In genomic region chr16:66515543-66516171, GRCh38 we compare ENCODE assay signal across 8 cellular contexts. TPM values are rescaled to one million over a fixed set of nuclear protein-coding genes. Genes with fewer than 3 reads are reported as not detected.
DNase-seq lines count a peak whose midpoint lies in the region; ATAC-seq and TF ChIP-seq lines count a peak whose summit lies in the region.

No MANE protein-coding gene starts in this region.

- peaks cover 59% of the 10 kb centered on the region for H3K4me1 Mint-ChIP-seq in activated CD4-positive, alpha-beta T cell treated with anti-CD3 and anti-CD28 coated beads, Interleukin-2, amount 10 ng/mL, durations not matched to agents 7 days and 5 days

- POLR2A ChIA-PET in activated CD4-positive, alpha-beta T cell treated with anti-CD3 and anti-CD28 coated beads, Interleukin-2, amount 10 ng/mL, durations not matched to agents 7 days and 5 days (lab: Charles Lee) = no interaction called here

- H3K4me1 ChIP-seq in RWPE2 (ENCODE audit: insufficient read depth, poor library complexity, severe bottlenecking) (peaks cover 48% of the 10 kb centered on the region), ovary (ENCODE audit: insufficient read depth) (peaks cover 29% of the 10 kb centered on the region)

- DNase-seq in activated CD4-positive, alpha-beta T cell treated with anti-CD3 and anti-CD28 coated beads, Interleukin-2, amount 10 ng/mL, durations not matched to agents 7 days and 5 days = peak; percentile 36
- DNase-seq in activated CD4-positive, alpha-beta T cell treated with anti-CD3 and anti-CD28 coated beads, Interleukin-2, amount 50 U/mL, for 1 hour = no peak
- DNase-seq in RWPE2 (ENCODE audit: low spot score) (no peak), epithelial cell of esophagus (ENCODE audit: low read depth) (peak; percentile 35), ovary (peak in 2 of 5 donors; percentile 53 to 56), hippocampal formation (lab: John Stamatoyannopoulos, UW) (no peak), NCI-H446 treated with DMSO at 0.1 percent for 48 hours (lab: John Stamatoyannopoulos, UW) (no peak)

- H3K36me3 ChIP-seq in RWPE2 (ENCODE audit: low read depth) = peaks cover 14% of the 10 kb centered on the region
- H3K36me3 ChIP-seq in ovary = no peaks in the 10 kb centered on the region

- H3K9me3 Mint-ChIP-seq in activated CD4-positive, alpha-beta T cell treated with anti-CD3 and anti-CD28 coated beads, Interleukin-2, amount 10 ng/mL, durations not matched to agents 7 days and 5 days = no peaks in the 10 kb centered on the region

- H3K9me3 ChIP-seq in RWPE2 (ENCODE audit: severe bottlenecking) (no peaks in the 10 kb centered on the region), ovary (no peaks in the 10 kb centered on the region)

- H3K27ac Mint-ChIP-seq in activated CD4-positive, alpha-beta T cell treated with anti-CD3 and anti-CD28 coated beads, Interleukin-2, amount 10 ng/mL, durations not matched to agents 7 days and 5 days = peak overlapping the region; percentile 92

- H3K27me3 ChIP-seq in RWPE2 (ENCODE audit: insufficient read depth, poor library complexity, severe bottlenecking) (no peaks in the 10 kb centered on the region), ovary (no peaks in the 10 kb centered on the region)

- ATAC-seq in RWPE2 (ENCODE audit: low read depth) (no peak), HG02938 (IDR thresholded peaks at IDR 0.05; ENCODE audit: unreplicated experiment) (no peak)

- peak; percentile 66 for TF ChIP-seq CTCF in RWPE2 (IDR thresholded peaks at IDR 0.05; ENCODE audit: poor library complexity, severe bottlenecking)
- TF ChIP-seq CTCF in epithelial cell of esophagus (IDR thresholded peaks at IDR 0.05; ENCODE audit: insufficient read depth, low read depth, low read length, missing control alignments) = no peak
- peak in 1 of 3 donors; percentile 10 for TF ChIP-seq CTCF in ovary (IDR thresholded peaks at IDR 0.05)

- 75 to 78% (median 77%) methylated on average over 9 of the region's 9 CpGs for WGBS in ovary, 3 donors

- H3K4me3 Mint-ChIP-seq in activated CD4-positive, alpha-beta T cell treated with anti-CD3 and anti-CD28 coated beads, Interleukin-2, amount 10 ng/mL, durations not matched to agents 7 days and 5 days = peak overlapping the region; percentile 25

- no peak overlapping the region for H3K4me3 ChIP-seq in RWPE2 (ENCODE audit: severe bottlenecking)
- no peak overlapping the region for H3K4me3 ChIP-seq in epithelial cell of esophagus (ENCODE audit: low read length)
- no peak overlapping the region for H3K4me3 ChIP-seq in ovary

- H3K27ac ChIP-seq in RWPE2 (ENCODE audit: poor library complexity, severe bottlenecking) = peak overlapping the region; percentile 88
- peak overlapping the region; percentile 56 to 57 for H3K27ac ChIP-seq in ovary

- TF ChIP-seq EP300 in ovary (IDR thresholded peaks at IDR 0.05) = no peak

- intact Hi-C loops in ovary (cut with DNase I) = loop anchor here in 3 of 4 donors (5.0 kb wide), 1 partner anchor 37 kb away; the partner anchor contains the start of genes CKLF (in 3 of the 3) and TK2 (in 3 of the 3)

- H3K36me3 Mint-ChIP-seq in activated CD4-positive, alpha-beta T cell treated with anti-CD3 and anti-CD28 coated beads, Interleukin-2, amount 10 ng/mL, durations not matched to agents 7 days and 5 days (ENCODE audit: low read depth) = no peaks in the 10 kb centered on the region

- TF ChIP-seq POLR2A in ovary (IDR thresholded peaks at IDR 0.05) = no peak

- H3K27me3 Mint-ChIP-seq in activated CD4-positive, alpha-beta T cell treated with anti-CD3 and anti-CD28 coated beads, Interleukin-2, amount 10 ng/mL, durations not matched to agents 7 days and 5 days = no peaks in the 10 kb centered on the region

- CTCF ChIA-PET in activated CD4-positive, alpha-beta T cell treated with anti-CD3 and anti-CD28 coated beads, Interleukin-2, amount 10 ng/mL, durations not matched to agents 7 days and 5 days (lab: Charles Lee) = interaction anchor here (0.6 to 1.4 kb wide), 14 partner anchors 9 to 359 kb away, joined by 3 to 9 read pairs (median 3); no protein-coding TSS in a partner anchor

RNA-seq across cellular contexts. Expression of gene TK2, which starts 34.3 kb away (rescaled TPM):
- 1 to 10 TPM; 7.4 to 9.3 TPM for total RNA-seq in activated CD4-positive, alpha-beta T cell treated with anti-CD3 and anti-CD28 coated beads, Interleukin-2, amount 10 ng/mL, durations not matched to agents 7 days and 5 days
- total RNA-seq in ovary = 10 to 100 TPM; 17.0 to 42.0 (median 34.0) TPM
- polyA plus RNA-seq in ovary = 10 to 100 TPM; 21.1 to 80.6 TPM

RNA-seq across cellular contexts. Expression of gene CKLF, which starts 36.7 kb away (rescaled TPM):
- total RNA-seq in activated CD4-positive, alpha-beta T cell treated with anti-CD3 and anti-CD28 coated beads, Interleukin-2, amount 10 ng/mL, durations not matched to agents 7 days and 5 days = 100 to 1,000 TPM; 124 to 132 TPM
- total RNA-seq in ovary = 10 to 100 TPM; 22.3 to 46.8 (median 30.6) TPM
- 10 to 100 TPM; 34.2 to 36.7 TPM for polyA plus RNA-seq in ovary

RNA-seq across cellular contexts. Expression of gene CMTM1, which starts 50.6 kb away (rescaled TPM):
- 10 to 100 TPM; 12.3 to 15.3 TPM for total RNA-seq in activated CD4-positive, alpha-beta T cell treated with anti-CD3 and anti-CD28 coated beads, Interleukin-2, amount 10 ng/mL, durations not matched to agents 7 days and 5 days
- total RNA-seq in ovary = 1 to 10 TPM; 1.0 to 7.1 (median 4.9) TPM
- polyA plus RNA-seq in ovary = under 1 TPM; 0.22 to 0.54 TPM

Comparison
In these comparisons a context has a peak if more than half of its experiments do, and no peak if none do; other contexts are left out.
1. DNase-seq: peak in activated CD4-positive, alpha-beta T cell treated with anti-CD3 and anti-CD28 coated beads, Interleukin-2, amount 10 ng/mL, durations not matched to agents 7 days and 5 days (single experiment) and epithelial cell of esophagus (single experiment); none in activated CD4-positive, alpha-beta T cell treated with anti-CD3 and anti-CD28 coated beads, Interleukin-2, amount 50 U/mL, for 1 hour (single experiment), RWPE2 (single experiment), hippocampal formation (0 of 2) and NCI-H446 treated with DMSO at 0.1 percent for 48 hours (single experiment).